ENCODE assay signal across 8 cellular contexts in genomic region chr19:12092065-12092867, GRCh38. TPM values are rescaled to one million over a fixed set of nuclear protein-coding genes. Genes with fewer than 3 reads are reported as not detected.
A peak's percentile ranks its signal among the peaks of the same experiment; 100 is the strongest.
DNase-seq lines count a peak whose midpoint lies in the region; ATAC-seq and TF ChIP-seq lines count a peak whose summit lies in the region.

No MANE protein-coding gene starts in this region.

- peaks cover 2% of the 10 kb centered on the region for H3K36me3 Mint-ChIP-seq in T-helper 17 cell (ENCODE audit: low read depth)

- DNase-seq in DMS 273 (lab: John Stamatoyannopoulos, UW; ENCODE audit: unreplicated experiment) = peak; percentile 93
- peak in 1 of 3 donors; percentile 12 for DNase-seq in T-helper 17 cell
- peak; percentile 89 for DNase-seq in astrocyte of the spinal cord (ENCODE audit: low read depth, low spot score)
- peak; percentile 65 for DNase-seq in iPS DF 19.7 (ENCODE audit: low read depth, low spot score)
- no peak for DNase-seq in NCI-H2196 treated with DMSO at 0.1 percent for 48 hours (lab: John Stamatoyannopoulos, UW; ENCODE audit: unreplicated experiment)

- peaks cover 4% of the 10 kb centered on the region for H3K4me1 Mint-ChIP-seq in T-helper 17 cell

- ATAC-seq in HG02678 (IDR thresholded peaks at IDR 0.05; ENCODE audit: unreplicated experiment) (peak; percentile 69), T-helper 17 cell (peak; percentile 72), GM18520 (IDR thresholded peaks at IDR 0.05; ENCODE audit: unreplicated experiment) (no peak)

- H3K9ac ChIP-seq in rectal smooth muscle tissue (ENCODE audit: low read length) = peak overlapping the region; percentile 49

- no peaks in the 10 kb centered on the region for H3K36me3 ChIP-seq in rectal smooth muscle tissue (ENCODE audit: control insufficient read depth, insufficient read depth, low read length)

- H3K27me3 Mint-ChIP-seq in T-helper 17 cell = peaks cover 10% of the 10 kb centered on the region

- H3K9me3 ChIP-seq in T-helper 17 cell (ENCODE audit: control insufficient read depth, low read length, poor library complexity, severe bottlenecking) = no peaks in the 10 kb centered on the region

- H3K27me3 ChIP-seq in rectal smooth muscle tissue (ENCODE audit: control insufficient read depth, insufficient read depth, low read length) = no peaks in the 10 kb centered on the region

- no peaks in the 10 kb centered on the region for H3K4me1 ChIP-seq in rectal smooth muscle tissue (ENCODE audit: control insufficient read depth, insufficient read depth, low read length)

- H3K4me3 ChIP-seq in astrocyte of the spinal cord (ENCODE audit: low read depth, low read length) (peak overlapping the region; percentile 56), rectal smooth muscle tissue (ENCODE audit: low read length) (peak overlapping the region; percentile 83)

- in situ Hi-C loops in astrocyte of the spinal cord (cut with HindIII; ENCODE audit: low sequenced_read_pairs) = no loop called here

- no peak overlapping the region for H3K27ac Mint-ChIP-seq in T-helper 17 cell

- peak overlapping the region; percentile 69 for H3K27ac ChIP-seq in rectal smooth muscle tissue (ENCODE audit: low read depth, low read length)

- no peak for TF ChIP-seq CTCF in astrocyte of the spinal cord (IDR thresholded peaks at IDR 0.05; ENCODE audit: low read depth, low read length)

- peak overlapping the region; percentile 75 for H3K4me3 Mint-ChIP-seq in T-helper 17 cell

RNA-seq across cellular contexts. Expression of gene ZNF844, which starts 27.7 kb away (rescaled TPM):
- 1 to 10 TPM; 4.7 to 9.7 TPM for total RNA-seq in T-helper 17 cell

RNA-seq across cellular contexts. Expression of gene ZNF878, which starts 39.5 kb away (rescaled TPM):
- total RNA-seq in T-helper 17 cell = not detected

RNA-seq across cellular contexts. Expression of gene ZNF20, which starts 47.9 kb away (rescaled TPM):
- total RNA-seq in T-helper 17 cell = 1 to 10 TPM; 1.3 to 1.6 TPM

RNA-seq across cellular contexts. Expression of gene ZNF433, which starts 56.8 kb away (rescaled TPM):
- total RNA-seq in T-helper 17 cell = 1 to 10 TPM in 1 of 2 donors, under 1 TPM in 1; 0.85 to 1.3 TPM
